In genomic region chr11:59759900-59760299, GRCh38 we compare ENCODE assay signal across 29 cellular contexts. TPM values are rescaled to one million over a fixed set of nuclear protein-coding genes. Genes with fewer than 3 reads are reported as not detected.
"Had no signal": no experiment of that assay in that cellular context is flagged by ENCODE, and none has a peak within 500 bp of the region (broad histone marks: within the 10 kb centered on the region; RNA-seq: fewer than 3 reads in every experiment).

No MANE protein-coding gene starts in this region.

- H3K36me3 ChIP-seq: thoracic aorta had no signal

- H2AFZ ChIP-seq: parathyroid adenoma had no signal

- ATAC-seq: heart left ventricle; left lobe of liver; natural killer cell; sciatic nerve; stimulated activated naive B cell treated with anti-CD40 and anti-IgM and Interleukin-4, amounts not matched to agents 10 μg/mL and 1 μg/mL and 100 μg/mL, for 72 hours had no signal

- H3K27ac Mint-ChIP-seq: endodermal cell; mesothelial cell of epicardium; natural killer cell; stimulated activated naive B cell treated with anti-CD40 and anti-IgM and Interleukin-4, amounts not matched to agents 10 μg/mL and 1 μg/mL and 100 μg/mL, for 72 hours had no signal

- H3K4me3 Mint-ChIP-seq: endodermal cell; mesothelial cell of epicardium; natural killer cell; stimulated activated naive B cell treated with anti-CD40 and anti-IgM and Interleukin-4, amounts not matched to agents 10 μg/mL and 1 μg/mL and 100 μg/mL, for 72 hours had no signal

- H3K27ac ChIP-seq: coronary artery, parathyroid adenoma, spleen, stomach, thoracic aorta, transverse colon had no signal

- DNase-seq: effector CD4-positive, alpha-beta T cell; endodermal cell; foreskin melanocyte; heart left ventricle; hippocampal formation; natural killer cell; spleen; stimulated activated CD4-positive, alpha-beta T cell treated with anti-CD3 and anti-CD28 coated beads, Interleukin-2, amount 100 ng/mL, for 24 hours; stimulated activated CD4-positive, alpha-beta T cell treated with anti-CD3 and anti-CD28 coated beads, Interleukin-4, amount 100 ng/mL, for 4 hours; stimulated activated naive B cell treated with anti-CD40 and anti-IgM and Interleukin-4, amounts not matched to agents 10 μg/mL and 1 μg/mL and 100 μg/mL, for 72 hours; stomach; substantia nigra; transverse colon had no signal

- H3K9me3 ChIP-seq: heart left ventricle, spleen, stomach, thoracic aorta, transverse colon had no signal

- H3K36me3 Mint-ChIP-seq: mesothelial cell of epicardium, natural killer cell had no signal

- H3K9me3 Mint-ChIP-seq: endodermal cell; mesothelial cell of epicardium; natural killer cell; stimulated activated naive B cell treated with anti-CD40 and anti-IgM and Interleukin-4, amounts not matched to agents 10 μg/mL and 1 μg/mL and 100 μg/mL, for 72 hours had no signal

- H3K4me3 ChIP-seq: coronary artery, heart left ventricle, spleen, stomach, thoracic aorta, transverse colon had no signal

- H3K27me3 Mint-ChIP-seq: stimulated activated naive B cell treated with anti-CD40 and anti-IgM and Interleukin-4, amounts not matched to agents 10 μg/mL and 1 μg/mL and 100 μg/mL, for 72 hours had no signal

- H3K27me3 ChIP-seq: heart left ventricle, spleen, stomach, transverse colon had no signal

RNA-seq across cellular contexts. Expression of gene OR10V1, which starts 46.3 kb away (rescaled TPM):
- total RNA-seq: chondrocyte, dermis microvascular lymphatic vessel endothelial cell, endodermal cell, endothelial cell of umbilical vein, heart left ventricle, left lobe of liver, lower leg skin, mesothelial cell of epicardium, mucosa of gallbladder, myocyte, natural killer cell, omental fat pad, pulmonary artery endothelial cell, sciatic nerve, skeletal muscle tissue, spleen, stomach, thoracic aorta, transverse colon, urinary bladder had no signal
